In the genomic region with DNA sequence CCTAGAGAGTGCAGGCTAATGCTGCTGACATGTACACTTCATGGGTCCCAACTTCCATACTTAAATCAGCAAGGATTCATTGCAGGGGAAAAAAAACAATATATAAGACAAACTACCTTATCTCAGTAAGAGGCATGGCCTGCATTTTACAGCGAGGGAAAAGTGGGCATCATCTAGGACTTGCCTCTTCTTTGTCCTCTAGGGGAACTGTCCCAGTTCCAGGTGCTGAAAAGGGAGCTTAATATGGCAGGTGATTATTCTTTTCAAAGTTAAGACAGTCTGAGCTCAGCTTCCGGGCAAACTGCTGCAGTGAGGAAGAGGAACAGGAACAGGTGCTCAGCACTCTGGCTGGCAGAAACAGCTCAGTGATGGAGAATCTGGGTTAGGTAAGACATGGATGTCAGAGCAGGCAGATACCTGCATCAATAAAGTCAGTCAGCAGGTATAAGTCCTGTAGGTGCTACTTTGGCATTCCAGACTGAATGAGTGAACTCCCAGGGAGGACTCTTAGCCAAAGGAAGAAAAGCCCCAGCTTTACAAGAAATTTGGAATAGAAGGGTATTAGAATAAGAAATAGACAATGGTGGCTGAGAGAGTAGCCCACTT, we compare ENCODE assay signal across 18 cellular contexts.
DNase-seq lines count a peak whose midpoint lies in the region; ATAC-seq and TF ChIP-seq lines count a peak whose summit lies in the region.
"Had no signal": no experiment of that assay in that cellular context is flagged by ENCODE, and none has a peak within 500 bp of the region (broad histone marks: within the 10 kb centered on the region; RNA-seq: fewer than 3 reads in every experiment).

No MANE protein-coding gene starts in this region.

- no peak overlapping the region for H2AFZ ChIP-seq in hepatocyte
- H2AFZ ChIP-seq: GM23248 had no signal

- H3K36me3 ChIP-seq in A673 (ENCODE audit: insufficient read depth, low read length, poor library complexity, severe bottlenecking) (no peaks in the 10 kb centered on the region), hepatocyte (replicated peaks; ENCODE audit: insufficient read depth, low read depth) (no peaks in the 10 kb centered on the region)
- H3K36me3 ChIP-seq: colonic mucosa, lower lobe of right lung had no signal

- CTCF ChIA-PET in A673 (lab: Charles Lee): no interaction called here

- no peak overlapping the region for H3K4me2 ChIP-seq in hepatocyte

- no TSS peak for BruUV-seq in A673 (replicated peaks; lab: Mats Ljungman, UMichigan)

- DNase-seq in A673 (ENCODE audit: low spot score) (peak; percentile 6), HuH-7 (ENCODE audit: low spot score) (peak; percentile 20), SK-MEL-5 (ENCODE audit: low read depth, low spot score) (peak; percentile 31), hepatocyte (ENCODE audit: low spot score) (peak; percentile 37), NCI-H146 treated with DMSO at 0.1 percent for 48 hours (lab: John Stamatoyannopoulos, UW; ENCODE audit: unreplicated experiment) (no peak), foreskin melanocyte (no peak)
- DNase-seq in activated CD8-positive, alpha-beta memory T cell treated with anti-CD3 and anti-CD28 coated beads, Interleukin-2, amount 50 U/mL, for 4 hours: no peak
- DNase-seq: activated CD4-positive, alpha-beta T cell treated with anti-CD3 and anti-CD28 coated beads for 48 hours; activated naive CD4-positive, alpha-beta T cell treated with anti-CD3 and anti-CD28 coated beads, Interleukin-2, amount 50 U/mL, for 16 hours; colonic mucosa; GM23248; lower lobe of right lung; naive B cell; NCI-H1694; NCI-H510A; stimulated activated CD4-positive, alpha-beta T cell treated with anti-CD3 and anti-CD28 coated beads, Interleukin-2, amount 100 ng/mL, for 48 hours; T1000 had no signal

- H3K9me3 ChIP-seq in A673 (ENCODE audit: low read depth, low read length, poor library complexity, severe bottlenecking) (no peaks in the 10 kb centered on the region), hepatocyte (ENCODE audit: low read depth) (no peaks in the 10 kb centered on the region)
- H3K9me3 ChIP-seq: colonic mucosa, lower lobe of right lung had no signal

- no peaks in the 10 kb centered on the region for H3K4me1 ChIP-seq in A673 (ENCODE audit: insufficient read depth, low read length, poor library complexity, severe bottlenecking)
- H3K4me1 ChIP-seq in hepatocyte (ENCODE audit: insufficient read depth): no peaks in the 10 kb centered on the region
- H3K4me1 ChIP-seq: colonic mucosa, lower lobe of right lung had no signal

- no peak for ATAC-seq in HG02623 (IDR thresholded peaks at IDR 0.05; ENCODE audit: unreplicated experiment)
- ATAC-seq: lower lobe of right lung had no signal

- no peak overlapping the region for H3K27ac ChIP-seq in A673 (ENCODE audit: low read depth, low read length, poor library complexity, severe bottlenecking)
- H3K27ac ChIP-seq in hepatocyte: no peak overlapping the region
- H3K27ac ChIP-seq: colonic mucosa, GM23248, lower lobe of right lung had no signal

- POLR2A ChIA-PET in A673 (lab: Charles Lee; ENCODE audit: low non-redundant PET): no interaction called here

- WGBS in hepatocyte (ENCODE audit: low lambda C conversion rate, missing lambda C conversion rate): 38% methylated on average over 2 of the region's 2 CpGs

- H3K4me3 ChIP-seq in A673 (ENCODE audit: low read depth, low read length, poor library complexity, severe bottlenecking): no peak overlapping the region
- H3K4me3 ChIP-seq in hepatocyte: no peak overlapping the region
- H3K4me3 ChIP-seq: colonic mucosa, GM23248, lower lobe of right lung had no signal

- H4K20me1 ChIP-seq in hepatocyte (ENCODE audit: insufficient read depth, poor library complexity, severe bottlenecking): no peaks in the 10 kb centered on the region

- no peaks in the 10 kb centered on the region for H3K27me3 ChIP-seq in A673 (replicated peaks; ENCODE audit: insufficient read depth, low read depth, low read length, poor library complexity)
- H3K27me3 ChIP-seq in hepatocyte: peaks cover 4% of the 10 kb centered on the region
- H3K27me3 ChIP-seq: colonic mucosa had no signal

- in situ Hi-C loops in SK-MEL-5 (cut with HindIII; ENCODE audit: low pct_unique_long_range_greater_than_20kb, low sequenced_read_pairs): no loop called here

- H3K9me2 ChIP-seq in hepatocyte (replicated peaks; ENCODE audit: insufficient read depth): no peaks in the 10 kb centered on the region

- intact Hi-C loops in A673 (cut with micrococcal nuclease; ENCODE audit: unreplicated experiment): no loop called here

- H3K79me2 ChIP-seq in hepatocyte: no peaks in the 10 kb centered on the region

- no peak for TF ChIP-seq CTCF in A673 (conservative IDR thresholded peaks at IDR 0.05; ENCODE audit: low read depth, low read length)
- no peak for TF ChIP-seq CTCF in hepatocyte (IDR thresholded peaks at IDR 0.05; ENCODE audit: poor library complexity)

Comparison
In these comparisons a context has a peak if more than half of its experiments do, and no peak if none do; other contexts are left out.
1. DNase-seq: peak in A673 (single experiment), HuH-7 (single experiment), SK-MEL-5 (single experiment) and hepatocyte (single experiment); none in NCI-H146 treated with DMSO at 0.1 percent for 48 hours (single experiment), foreskin melanocyte (single experiment) and activated CD8-positive, alpha-beta memory T cell treated with anti-CD3 and anti-CD28 coated beads, Interleukin-2, amount 50 U/mL, for 4 hours (single experiment).